In genomic region chr21:45590726-45591618, GRCh38 we compare ENCODE assay signal across 8 cellular contexts. TPM values are rescaled to one million over a fixed set of nuclear protein-coding genes. Genes with fewer than 3 reads are reported as not detected.
A peak's percentile ranks its signal among the peaks of the same experiment; 100 is the strongest.
DNase-seq lines count a peak whose midpoint lies in the region; ATAC-seq and TF ChIP-seq lines count a peak whose summit lies in the region.

No MANE protein-coding gene starts in this region.

- no peaks in the 10 kb centered on the region; the same call in 1 of the 2 replicates for H3K36me3 ChIP-seq in ES-I3 (ENCODE audit: insufficient read depth, low read length)
- no peaks in the 10 kb centered on the region for H3K36me3 ChIP-seq in kidney epithelial cell (ENCODE audit: control insufficient read depth, insufficient read depth, low read length)

- TF ChIP-seq EP300 in Ishikawa (IDR thresholded peaks at IDR 0.05; ENCODE audit: borderline replicate concordance): no peak

- H3K9me3 ChIP-seq in ES-I3 (ENCODE audit: control insufficient read depth, insufficient read depth, low read length): peaks cover 12% of the 10 kb centered on the region

- peaks cover 22% of the 10 kb centered on the region for H3K27me3 ChIP-seq in kidney epithelial cell (ENCODE audit: control insufficient read depth, insufficient read depth, low read length)

- peak overlapping the region; percentile 48; the same call in 1 of the 2 replicates for H3K9ac ChIP-seq in ES-I3 (ENCODE audit: low read depth, low read length)

- TF ChIP-seq RAD21 in Ishikawa (IDR thresholded peaks at IDR 0.05; ENCODE audit: low read depth): no peak

- DNase-seq in activated T-helper 9 cell treated with anti-CD3 and anti-CD28 coated beads, Interleukin-2, amount 50 U/mL, for 16 hours (ENCODE audit: low read depth): peak; percentile 56
- DNase-seq in kidney epithelial cell (ENCODE audit: low read depth): no peak
- peak; percentile 42 to 58 for DNase-seq in stimulated activated CD8-positive, alpha-beta memory T cell treated with anti-CD3 and anti-CD28 coated beads, Interleukin-7, amount 100 ng/mL, for 4 hours (ENCODE audit: low read depth in 2 of 2)
- no peak for DNase-seq in SW480 (ENCODE audit: low spot score)

- TF ChIP-seq CTCF in kidney epithelial cell (IDR thresholded peaks at IDR 0.05; ENCODE audit: insufficient read depth, low read length, poor library complexity, severe bottlenecking): no peak

- H3K4me3 ChIP-seq in kidney epithelial cell (ENCODE audit: low read depth, low read length): peak overlapping the region; percentile 24

- ATAC-seq in GM19463 (IDR thresholded peaks at IDR 0.05; ENCODE audit: unreplicated experiment) (no peak), HG03378 (IDR thresholded peaks at IDR 0.05; ENCODE audit: unreplicated experiment) (no peak)

- no peaks in the 10 kb centered on the region for H3K4me1 ChIP-seq in ES-I3 (ENCODE audit: insufficient read depth, low read length)

TF ChIP-seq in Ishikawa, 13 proteins besides CTCF, POLR2A, EP300 and RAD21:
- no peak for TF ChIP-seq TEAD4 (IDR thresholded peaks at IDR 0.05)
- TF ChIP-seq USF1 (IDR thresholded peaks at IDR 0.05): no peak
- no peak for TF ChIP-seq FOXM1 (IDR thresholded peaks at IDR 0.05; ENCODE audit: borderline replicate concordance, low read depth)
- TF ChIP-seq NFIC (IDR thresholded peaks at IDR 0.05): no peak
- TF ChIP-seq TAF1 (IDR thresholded peaks at IDR 0.05; ENCODE audit: low read depth): 0 out of 2 replicates have a peak, but pooled peaks have one; percentile 43
- TF ChIP-seq REST (IDR thresholded peaks at IDR 0.05; ENCODE audit: low read depth): no peak
- TF ChIP-seq ZBTB7A (IDR thresholded peaks at IDR 0.05; ENCODE audit: low read depth): no peak
- TF ChIP-seq CREB1 (IDR thresholded peaks at IDR 0.05; ENCODE audit: low read depth): no peak
- 0 out of 2 replicates have a peak, but pooled peaks have one; percentile 18 for TF ChIP-seq MAX (IDR thresholded peaks at IDR 0.05)
- no peak for TF ChIP-seq YY1 (IDR thresholded peaks at IDR 0.05; ENCODE audit: low read depth)
- TF ChIP-seq CEBPB (IDR thresholded peaks at IDR 0.05): no peak
- 0 out of 2 replicates have a peak, but pooled peaks have one; percentile 27 for TF ChIP-seq EGR1 (IDR thresholded peaks at IDR 0.05)
- TF ChIP-seq TCF12 (IDR thresholded peaks at IDR 0.05; ENCODE audit: low read depth): no peak

RNA-seq across cellular contexts. Expression of gene SLC19A1, which starts 48.7 kb away (rescaled TPM):
- 19.1 and 21.7 TPM in 2 replicates for total RNA-seq in kidney epithelial cell

RNA-seq across cellular contexts. Expression of gene PCBP3, which starts 52.6 kb away (rescaled TPM):
- 0.55 and 1.3 TPM in 2 replicates for total RNA-seq in kidney epithelial cell

Comparison
In these comparisons a context has a peak if more than half of its experiments do, and no peak if none do; other contexts are left out.
1. DNase-seq: peak in activated T-helper 9 cell treated with anti-CD3 and anti-CD28 coated beads, Interleukin-2, amount 50 U/mL, for 16 hours (single experiment) and stimulated activated CD8-positive, alpha-beta memory T cell treated with anti-CD3 and anti-CD28 coated beads, Interleukin-7, amount 100 ng/mL, for 4 hours (2 of 2); none in kidney epithelial cell (single experiment) and SW480 (single experiment).